In genomic region chr11:21007297-21007696, GRCh38 we compare ENCODE assay signal across 25 cellular contexts.
"Had no signal": no experiment of that assay in that cellular context is flagged by ENCODE, and none has a peak within 500 bp of the region (broad histone marks: within the 10 kb centered on the region; RNA-seq: fewer than 3 reads in every experiment).

No MANE protein-coding gene starts in this region.

- H3K27ac Mint-ChIP-seq: dendritic cell treated with granulocyte-macrophage colony-stimulating factor and Interleukin-4, amounts not matched to agents 40 ng/mL and 50 ng/mL, for 4 days; memory B cell; mesothelial cell of epicardium; naive thymus-derived CD4-positive, alpha-beta T cell; nephron progenitor cell; stimulated activated effector memory CD8-positive, alpha-beta T cell treated with anti-CD3 and anti-CD28 coated beads, Interleukin-12 subunit alpha, Interleukin-12 subunit beta, amount 100 ng/mL, for 72 hours; type B pancreatic cell had no signal

- H3K4me1 Mint-ChIP-seq: memory B cell; mesothelial cell of epicardium; naive thymus-derived CD4-positive, alpha-beta T cell; nephron progenitor cell; stimulated activated effector memory CD8-positive, alpha-beta T cell treated with anti-CD3 and anti-CD28 coated beads, Interleukin-12 subunit alpha, Interleukin-12 subunit beta, amount 100 ng/mL, for 72 hours had no signal

- H3K9me3 Mint-ChIP-seq: type B pancreatic cell had no signal

- H3K36me3 Mint-ChIP-seq: memory B cell; mesothelial cell of epicardium; stimulated activated effector memory CD8-positive, alpha-beta T cell treated with anti-CD3 and anti-CD28 coated beads, Interleukin-12 subunit alpha, Interleukin-12 subunit beta, amount 100 ng/mL, for 72 hours; type B pancreatic cell had no signal

- ATAC-seq: foreskin keratinocyte; gastroesophageal sphincter; heart left ventricle; left lobe of liver; naive thymus-derived CD4-positive, alpha-beta T cell; psoas muscle; right cardiac atrium; stimulated activated effector memory CD8-positive, alpha-beta T cell treated with anti-CD3 and anti-CD28 coated beads, Interleukin-12 subunit alpha, Interleukin-12 subunit beta, amount 100 ng/mL, for 72 hours had no signal

- H3K27me3 Mint-ChIP-seq: dendritic cell treated with granulocyte-macrophage colony-stimulating factor and Interleukin-4, amounts not matched to agents 40 ng/mL and 50 ng/mL, for 4 days; memory B cell; naive thymus-derived CD4-positive, alpha-beta T cell; type B pancreatic cell had no signal

- DNase-seq: colonic mucosa; effector memory CD4-positive, alpha-beta T cell; foreskin keratinocyte; heart left ventricle; kidney; naive thymus-derived CD4-positive, alpha-beta T cell; nephron progenitor cell; ovary; posterior cingulate gyrus; psoas muscle; right cardiac atrium; sigmoid colon; stimulated activated CD4-positive, alpha-beta T cell treated with anti-CD3 and anti-CD28 coated beads, Interleukin-2, amount 100 ng/mL, for 24 hours; stimulated activated CD4-positive, alpha-beta T cell treated with anti-CD3 and anti-CD28 coated beads, Interleukin-4, amount 100 ng/mL, for 24 hours; stimulated activated naive CD4-positive, alpha-beta T cell treated with Interleukin-2 at 50 U/mL for 16 hours; stomach; testis; tibial artery had no signal

- H3K4me3 Mint-ChIP-seq: dendritic cell treated with granulocyte-macrophage colony-stimulating factor and Interleukin-4, amounts not matched to agents 40 ng/mL and 50 ng/mL, for 4 days; memory B cell; mesothelial cell of epicardium; naive thymus-derived CD4-positive, alpha-beta T cell; nephron progenitor cell; stimulated activated effector memory CD8-positive, alpha-beta T cell treated with anti-CD3 and anti-CD28 coated beads, Interleukin-12 subunit alpha, Interleukin-12 subunit beta, amount 100 ng/mL, for 72 hours; type B pancreatic cell had no signal
